ENCODE assay signal across 23 cellular contexts in the genomic region with DNA sequence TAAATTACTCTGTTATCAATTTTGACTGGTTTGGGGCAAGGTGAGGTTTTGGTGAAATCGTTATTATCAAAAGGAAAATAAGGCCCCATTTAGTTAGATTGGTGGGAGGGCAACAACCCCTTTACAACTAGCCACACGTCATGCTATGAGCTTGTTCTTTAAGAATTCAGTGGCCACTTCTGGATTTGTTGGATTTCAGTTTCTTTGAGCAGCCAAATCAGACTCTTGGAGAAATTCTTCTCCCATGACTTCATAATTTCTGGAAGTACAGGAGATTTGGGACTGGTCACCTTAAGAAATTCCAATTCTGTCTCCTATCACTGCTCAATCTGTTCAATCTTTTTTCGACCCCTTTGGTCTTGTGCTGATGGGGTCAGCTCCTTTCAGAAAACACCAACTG. TPM values are rescaled to one million over a fixed set of nuclear protein-coding genes. Genes with fewer than 3 reads are reported as not detected.
"Had no signal": no experiment of that assay in that cellular context is flagged by ENCODE, and none has a peak within 500 bp of the region (broad histone marks: within the 10 kb centered on the region; RNA-seq: fewer than 3 reads in every experiment).

No MANE protein-coding gene starts in this region.

- H3K4me3 ChIP-seq: adrenal gland, ascending aorta, breast epithelium, heart right ventricle, left ventricle myocardium inferior, mucosa of descending colon, right atrium auricular region, stomach, thyroid gland had no signal

- ATAC-seq: esophagus mucosa; foreskin keratinocyte; heart right ventricle; mucosa of descending colon; natural killer cell treated with Interleukin-12 subunit alpha and Interleukin-12 subunit beta and Interleukin-15 and Interleukin-18, amount 100 ng/mL, for 72 hours; stimulated activated naive B cell treated with anti-CD40 and anti-IgM and Interleukin-4, amounts not matched to agents 10 μg/mL and 1 μg/mL and 100 μg/mL, for 72 hours had no signal

- DNase-seq: activated CD4-positive, alpha-beta T cell treated with anti-CD3 and anti-CD28 coated beads for 4 hours; activated CD4-positive, alpha-beta T cell treated with anti-CD3 and anti-CD28 coated beads, Interleukin-2, amount 50 U/mL, for 4 hours; activated CD8-positive, alpha-beta memory T cell treated with anti-CD3 and anti-CD28 coated beads for 24 hours; activated effector memory CD4-positive, alpha-beta T cell treated with Interleukin-2 at 50 U/mL for 16 hours; activated naive CD4-positive, alpha-beta T cell treated with Interleukin-2 at 50 U/mL for 16 hours; adrenal gland; central memory CD4-positive, alpha-beta T cell; endodermal cell; foreskin keratinocyte; heart right ventricle; left ventricle myocardium inferior; mucosa of descending colon; stimulated activated CD4-positive, alpha-beta T cell treated with anti-CD3 and anti-CD28 coated beads, Interleukin-15, amount 100 ng/mL, for 24 hours; stimulated activated CD4-positive, alpha-beta T cell treated with anti-CD3 and anti-CD28 coated beads, Interleukin-2, amount 100 ng/mL, for 24 hours; stimulated activated naive B cell treated with anti-CD40 and anti-IgM and Interleukin-4, amounts not matched to agents 10 μg/mL and 1 μg/mL and 100 μg/mL, for 72 hours; stomach; T-helper 9 cell; thyroid gland had no signal

RNA-seq across cellular contexts. Expression of a gene that starts 14.8 kb away (rescaled TPM):
- total RNA-seq: natural killer cell treated with Interleukin-12 subunit alpha and Interleukin-12 subunit beta and Interleukin-15 and Interleukin-18, amount 100 ng/mL, for 72 hours had no signal
